In genomic region chr10:33070101-33070500, GRCh38 we compare ENCODE assay signal across 1 cellular context.
TF ChIP-seq lines count a peak whose summit lies in the region.

No MANE protein-coding gene starts in this region.

TF ChIP-seq in IMR-90, 13 proteins besides CTCF, POLR2A, EP300 and RAD21 (continued from another document):
- TF ChIP-seq MAZ (IDR thresholded peaks at IDR 0.05; ENCODE audit: borderline replicate concordance, low read depth, low read length) (no peak), CEBPB (IDR thresholded peaks at IDR 0.05; ENCODE audit: low read depth, low read length) (no peak), FOS (IDR thresholded peaks at IDR 0.05; ENCODE audit: low read depth, low read length) (no peak), CHD1 (IDR thresholded peaks at IDR 0.05; ENCODE audit: low read depth, low read length) (no peak), RFX5 (IDR thresholded peaks at IDR 0.05; ENCODE audit: low read depth, low read length) (no peak), MXI1 (IDR thresholded peaks at IDR 0.05; ENCODE audit: borderline replicate concordance, low read depth, low read length) (no peak), SMC3 (IDR thresholded peaks at IDR 0.05; ENCODE audit: low read depth, low read length) (no peak), RCOR1 (IDR thresholded peaks at IDR 0.05; ENCODE audit: insufficient replicate concordance, low read length) (no peak)
